9 cellular contexts compared by ENCODE assay signal in the genomic region with DNA sequence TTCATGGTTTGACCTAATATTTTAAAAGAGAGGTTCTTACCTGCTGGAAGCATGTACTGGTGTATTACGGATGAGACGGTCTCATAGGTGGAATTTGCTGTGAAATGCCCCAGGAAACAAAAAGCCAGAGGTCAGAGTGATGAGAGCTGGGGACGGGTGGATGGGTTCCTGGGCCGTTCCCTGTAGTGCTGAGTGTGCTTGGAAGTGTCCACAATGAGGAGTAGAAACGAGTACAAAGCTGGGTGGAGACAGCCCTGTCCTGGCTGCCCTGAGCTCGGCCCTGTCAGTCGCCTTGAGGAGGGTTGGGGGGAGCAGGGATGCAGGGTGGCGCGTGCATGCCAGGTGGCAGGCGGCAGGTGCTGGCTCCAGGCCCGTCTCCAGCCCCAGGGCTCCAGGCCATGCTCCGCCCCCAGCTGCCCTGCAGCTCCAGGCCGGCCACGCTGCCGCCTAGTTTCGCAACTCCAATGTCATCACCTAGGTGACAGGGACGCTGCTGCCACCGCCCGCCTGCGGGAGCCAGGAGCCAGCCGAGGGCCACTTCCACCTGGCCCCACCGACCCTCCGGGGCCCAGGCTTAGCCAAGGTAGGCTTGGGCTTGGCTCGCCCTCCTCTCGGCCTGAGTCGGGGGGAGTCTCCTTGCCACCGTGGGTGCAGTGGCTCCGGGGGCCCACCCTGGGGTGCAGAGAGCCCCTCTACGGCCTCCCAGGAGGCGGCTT. TPM values are rescaled to one million over a fixed set of nuclear protein-coding genes. Genes with fewer than 3 reads are reported as not detected.
A peak's percentile ranks its signal among the peaks of the same experiment; 100 is the strongest.
DNase-seq lines count a peak whose midpoint lies in the region; ATAC-seq lines count a peak whose summit lies in the region.
"Had no signal": no experiment of that assay in that cellular context is flagged by ENCODE, and none has a peak within 500 bp of the region (broad histone marks: within the 10 kb centered on the region; RNA-seq: fewer than 3 reads in every experiment).

No MANE protein-coding gene starts in this region.

- no peaks in the 10 kb centered on the region for H3K36me3 Mint-ChIP-seq in activated CD4-positive, alpha-beta T cell treated with anti-CD3 and anti-CD28 coated beads for 36 hours (ENCODE audit: low read depth)

- H3K9me3 Mint-ChIP-seq in activated CD4-positive, alpha-beta T cell treated with anti-CD3 and anti-CD28 coated beads for 36 hours (ENCODE audit: low read depth): no peaks in the 10 kb centered on the region

- POLR2A ChIA-PET in activated CD4-positive, alpha-beta T cell treated with anti-CD3 and anti-CD28 coated beads for 36 hours (lab: Charles Lee): no interaction called here

- in situ Hi-C loops in KBM-7 (cut with MboI; ENCODE audit: low pct_unique_long_range_greater_than_20kb, low sequenced_read_pairs): no loop called here

- peak; percentile 94 for ATAC-seq in left colon
- no peak for ATAC-seq in activated CD4-positive, alpha-beta T cell treated with anti-CD3 and anti-CD28 coated beads for 36 hours
- no peak for ATAC-seq in GM19452 (IDR thresholded peaks at IDR 0.05; ENCODE audit: unreplicated experiment)

- no peak overlapping the region for H3K4me3 Mint-ChIP-seq in activated CD4-positive, alpha-beta T cell treated with anti-CD3 and anti-CD28 coated beads for 36 hours

- peaks cover 2% of the 10 kb centered on the region for H3K4me1 Mint-ChIP-seq in activated CD4-positive, alpha-beta T cell treated with anti-CD3 and anti-CD28 coated beads for 36 hours

- H3K27ac Mint-ChIP-seq in activated CD4-positive, alpha-beta T cell treated with anti-CD3 and anti-CD28 coated beads for 36 hours: no peak overlapping the region

- DNase-seq in A172 (ENCODE audit: low spot score) (peak; percentile 13), KBM-7 (peak; percentile 66), SK-N-DZ (ENCODE audit: low spot score) (peak; percentile 56), left colon (peak; percentile 87 to 91), activated gamma-delta T cell treated with Interleukin-2 at 50 U/mL for 16 hours (no peak)
- no peak for DNase-seq in activated CD4-positive, alpha-beta T cell treated with anti-CD3 and anti-CD28 coated beads for 36 hours
- no peak for DNase-seq in effector CD4-positive, alpha-beta T cell

- H3K27me3 Mint-ChIP-seq in activated CD4-positive, alpha-beta T cell treated with anti-CD3 and anti-CD28 coated beads for 36 hours: no peaks in the 10 kb centered on the region

- CTCF ChIA-PET in activated CD4-positive, alpha-beta T cell treated with anti-CD3 and anti-CD28 coated beads for 36 hours (lab: Charles Lee): no interaction called here

- intact Hi-C loops in left colon (cut with DNase I, micrococcal nuclease): no loop called here
- intact Hi-C loops in activated CD4-positive, alpha-beta T cell treated with anti-CD3 and anti-CD28 coated beads for 36 hours (cut with DNase I, micrococcal nuclease): no loop called here

RNA-seq across cellular contexts. Expression of a gene that starts 16.4 kb away (rescaled TPM):
- total RNA-seq in A172 (2014; rRNA removed; shearing (Covaris generic)): 1.7 and 4.7 TPM in 2 replicates
- 0.65 and 1.1 TPM in 2 replicates for polyA plus RNA-seq in SK-N-DZ (2014; cell fraction: cytosol; rRNA removed)
- polyA plus RNA-seq in SK-N-DZ (2014; cell fraction: nucleus; rRNA removed): 1.3 and 3.5 TPM in 2 replicates
- total RNA-seq in left colon: under 1 TPM; 0.11 to 0.70 TPM
- total RNA-seq in activated CD4-positive, alpha-beta T cell treated with anti-CD3 and anti-CD28 coated beads for 36 hours: under 1 TPM; 0.32 to 0.40 TPM
- polyA plus RNA-seq: BJ had no signal

RNA-seq across cellular contexts. Expression of a gene that starts 18.8 kb away (rescaled TPM):
- total RNA-seq in A172 (2014; rRNA removed; shearing (Covaris generic)): 13.5 and 22.2 TPM in 2 replicates
- polyA plus RNA-seq in SK-N-DZ (2014; cell fraction: cytosol; rRNA removed): 25.0 and 25.1 TPM in 2 replicates
- polyA plus RNA-seq in SK-N-DZ (2014; cell fraction: nucleus; rRNA removed): 63.2 and 86.0 TPM in 2 replicates
- total RNA-seq in left colon: 10 to 100 TPM; 20.1 to 23.6 TPM
- 10 to 100 TPM; 26.3 to 28.9 TPM for total RNA-seq in activated CD4-positive, alpha-beta T cell treated with anti-CD3 and anti-CD28 coated beads for 36 hours

RNA-seq across cellular contexts. Expression of a gene that starts 43.9 kb away (rescaled TPM):
- 6.7 and 9.4 TPM in 2 replicates for total RNA-seq in A172 (2014; rRNA removed; shearing (Covaris generic))
- 4.2 and 4.4 TPM in 2 replicates for polyA plus RNA-seq in SK-N-DZ (2014; cell fraction: cytosol; rRNA removed)
- polyA plus RNA-seq in SK-N-DZ (2014; cell fraction: nucleus; rRNA removed): 3.7 and 5.0 TPM in 2 replicates
- total RNA-seq in left colon: 10 to 100 TPM; 88.5 to 93.9 TPM
- 1 to 10 TPM; 6.7 to 7.2 TPM for total RNA-seq in activated CD4-positive, alpha-beta T cell treated with anti-CD3 and anti-CD28 coated beads for 36 hours

RNA-seq across cellular contexts. Expression of a gene that starts 57.4 kb away (rescaled TPM):
- 21.7 and 22.4 TPM in 2 replicates for total RNA-seq in A172 (2014; rRNA removed; shearing (Covaris generic))
- 0.18 and 0.23 TPM in 2 replicates for polyA plus RNA-seq in SK-N-DZ (2014; cell fraction: cytosol; rRNA removed)
- polyA plus RNA-seq in SK-N-DZ (2014; cell fraction: nucleus; rRNA removed): 2.4 and 13.7 TPM in 2 replicates
- 1 to 10 TPM; 6.3 to 8.2 TPM for total RNA-seq in left colon
- total RNA-seq in activated CD4-positive, alpha-beta T cell treated with anti-CD3 and anti-CD28 coated beads for 36 hours: 1 to 10 TPM; 2.6 to 4.5 TPM

Comparison
In these comparisons a context has a peak if more than half of its experiments do, and no peak if none do; other contexts are left out.
1. DNase-seq: peak in A172 (single experiment), KBM-7 (single experiment), SK-N-DZ (single experiment) and left colon (2 of 2); none in activated CD4-positive, alpha-beta T cell treated with anti-CD3 and anti-CD28 coated beads for 36 hours (single experiment), effector CD4-positive, alpha-beta T cell (single experiment) and activated gamma-delta T cell treated with Interleukin-2 at 50 U/mL for 16 hours (single experiment).